8 cellular contexts compared by ENCODE assay signal in genomic region chr7:21428642-21428941, GRCh38. TPM values are rescaled to one million over a fixed set of nuclear protein-coding genes. Genes with fewer than 3 reads are reported as not detected.
DNase-seq lines count a peak whose midpoint lies in the region; ATAC-seq and TF ChIP-seq lines count a peak whose summit lies in the region.

No MANE protein-coding gene starts in this region.

- H3K4me3 Mint-ChIP-seq in Calu3 (ENCODE audit: low read depth, unreplicated experiment) = peak overlapping the region; percentile 99

- no peak for TF ChIP-seq CTCF in Calu3 (IDR thresholded peaks at IDR 0.05; ENCODE audit: unreplicated experiment)
- no peak for TF ChIP-seq CTCF in RWPE2 (IDR thresholded peaks at IDR 0.05; ENCODE audit: poor library complexity, severe bottlenecking)
- no peak for TF ChIP-seq CTCF in esophagus muscularis mucosa (IDR thresholded peaks at IDR 0.05)

- H3K4me2 ChIP-seq in trophoblast cell (ENCODE audit: low read length) = peak overlapping the region; percentile 59

- H4K91ac ChIP-seq in trophoblast cell (ENCODE audit: low read depth, low read length) = no peak overlapping the region

- H2BK120ac ChIP-seq in trophoblast cell (ENCODE audit: insufficient read depth, low read length, poor library complexity) = no peak overlapping the region

- H3K4ac ChIP-seq in trophoblast cell (ENCODE audit: low read depth, low read length) = no peak overlapping the region

- H3K18ac ChIP-seq in trophoblast cell (ENCODE audit: low read length) = no peak overlapping the region

- peaks cover 30% of the 10 kb centered on the region for H3K4me1 Mint-ChIP-seq in Calu3 (ENCODE audit: low read depth, unreplicated experiment)

- no peaks in the 10 kb centered on the region for H3K27me3 ChIP-seq in RWPE2 (ENCODE audit: insufficient read depth, poor library complexity, severe bottlenecking)
- H3K27me3 ChIP-seq in esophagus muscularis mucosa = no peaks in the 10 kb centered on the region
- H3K27me3 ChIP-seq in trophoblast cell (ENCODE audit: insufficient read depth, low read length) = no peaks in the 10 kb centered on the region

- peak overlapping the region; percentile 87 for H3K27ac Mint-ChIP-seq in Calu3 (ENCODE audit: unreplicated experiment)

- H3K9me3 ChIP-seq in RWPE2 (ENCODE audit: severe bottlenecking) (no peaks in the 10 kb centered on the region), esophagus muscularis mucosa (no peaks in the 10 kb centered on the region), trophoblast cell (ENCODE audit: insufficient read depth, low read depth, low read length) (no peaks in the 10 kb centered on the region)

- peak overlapping the region; percentile 30 for H2AFZ ChIP-seq in trophoblast cell (ENCODE audit: insufficient read depth, low read length, poor library complexity)

- H3K9ac ChIP-seq in trophoblast cell (ENCODE audit: low read length) = no peak overlapping the region

- H3K79me2 ChIP-seq in trophoblast cell (ENCODE audit: control insufficient read depth, insufficient read depth, low read length, poor library complexity) = peaks cover 3% of the 10 kb centered on the region

- no peak for TF ChIP-seq EP300 in esophagus muscularis mucosa (IDR thresholded peaks at IDR 0.05)

- no peak overlapping the region for H3K14ac ChIP-seq in trophoblast cell (ENCODE audit: low read length)

- H2BK5ac ChIP-seq in trophoblast cell (ENCODE audit: low read depth, low read length, poor library complexity) = no peak overlapping the region

- H4K8ac ChIP-seq in trophoblast cell (ENCODE audit: low read depth, low read length) = no peak overlapping the region

- no peak overlapping the region for H4K12ac ChIP-seq in trophoblast cell (ENCODE audit: low read depth, low read length)

- no peak overlapping the region for H2AK5ac ChIP-seq in trophoblast cell (ENCODE audit: low read length)

- H3K36me3 Mint-ChIP-seq in Calu3 (ENCODE audit: insufficient read depth, unreplicated experiment) = peaks cover 29% of the 10 kb centered on the region

- H3K36me3 ChIP-seq in RWPE2 (ENCODE audit: low read depth) (no peaks in the 10 kb centered on the region), esophagus muscularis mucosa (peaks cover 0 to 8% (median 0%) of the 10 kb centered on the region in 4 donors), trophoblast cell (ENCODE audit: control insufficient read depth in 1 of 2, insufficient read depth in 2 of 2, low read length in 2 of 2) (peaks cover 0 to 3% of the 10 kb centered on the region in 2 experiments)

- no peaks in the 10 kb centered on the region for H3K9me3 Mint-ChIP-seq in Calu3 (ENCODE audit: low read depth, unreplicated experiment)

- H3K23ac ChIP-seq in trophoblast cell (ENCODE audit: low read length) = no peak overlapping the region

- intact Hi-C loops in Calu3 (cut with micrococcal nuclease; ENCODE audit: unreplicated experiment) = loop anchor here (5.0 kb wide), 3 partner anchors 74 to 1644 kb away; no protein-coding TSS in a partner anchor
- intact Hi-C loops in esophagus muscularis mucosa (cut with DNase I) = no loop called here

- H2BK12ac ChIP-seq in trophoblast cell (ENCODE audit: low read length) = no peak overlapping the region

- BruUV-seq in Calu3 (replicated peaks; lab: Mats Ljungman, UMichigan) = no TSS peak

- ATAC-seq in RWPE2 (ENCODE audit: low read depth) = no peak

- CTCF ChIA-PET in Calu3 (lab: Charles Lee) = interaction anchor here (0.6 kb wide), 1 partner anchor 14 kb away, joined by 3 read pairs; no protein-coding TSS in a partner anchor

- no peak for TF ChIP-seq POLR2A in esophagus muscularis mucosa (IDR thresholded peaks at IDR 0.05; ENCODE audit: low read depth)

- DNase-seq in Calu3 (no peak), RWPE2 (ENCODE audit: low spot score) (no peak), esophagus muscularis mucosa (ENCODE audit: extremely low spot score) (no peak), trophoblast cell (no peak), inferior parietal cortex (ENCODE audit: extremely low spot score) (no peak), HPDE6-E6E7 (ENCODE audit: extremely low spot score) (no peak), DMS79 treated with DMSO at 0.1 percent for 48 hours (lab: John Stamatoyannopoulos, UW) (no peak)
- DNase-seq in effector CD4-positive, alpha-beta T cell = no peak

- peaks cover 21% of the 10 kb centered on the region for H3K4me1 ChIP-seq in RWPE2 (ENCODE audit: insufficient read depth, poor library complexity, severe bottlenecking)
- H3K4me1 ChIP-seq in esophagus muscularis mucosa = peaks cover 44 to 57% (median 54%) of the 10 kb centered on the region in 4 donors
- peaks cover 3 to 5% of the 10 kb centered on the region in 2 experiments for H3K4me1 ChIP-seq in trophoblast cell (ENCODE audit: control insufficient read depth in 1 of 2, insufficient read depth in 2 of 2, low read length in 2 of 2)

- peak overlapping the region; percentile 73 for H3K27ac ChIP-seq in RWPE2 (ENCODE audit: poor library complexity, severe bottlenecking)
- H3K27ac ChIP-seq in esophagus muscularis mucosa (replicated peaks in 1 of 4) = peak overlapping the region; percentile 98 to 100 (median 99)
- peak overlapping the region; percentile 67 for H3K27ac ChIP-seq in trophoblast cell (ENCODE audit: low read depth, low read length)

- H3K79me1 ChIP-seq in trophoblast cell (ENCODE audit: low read length) = peaks cover 3% of the 10 kb centered on the region

- H3K4me3 ChIP-seq in RWPE2 (ENCODE audit: severe bottlenecking) (peak overlapping the region; percentile 90), esophagus muscularis mucosa (peak overlapping the region; percentile 81 to 88 (median 85)), trophoblast cell (ENCODE audit: low read depth, low read length) (peak overlapping the region; percentile 78)

- WGBS in esophagus muscularis mucosa = 1% methylated on average over 6 of the region's 6 CpGs
- no CpG with 5 or more reads among the region's 6 CpGs for WGBS in trophoblast cell (ENCODE audit: extremely low coverage, insufficient coverage, insufficient read length)

- H3K27me3 Mint-ChIP-seq in Calu3 (ENCODE audit: unreplicated experiment) = no peaks in the 10 kb centered on the region

RNA-seq across cellular contexts. Expression of gene SP4, which starts 0.7 kb away (rescaled TPM):
- 15.8 and 15.9 TPM in 2 replicates for total RNA-seq in Calu3 (2022)
- 10 to 100 TPM in 2 of 4 donors, 1 to 10 TPM in 2; 8.0 to 44.9 (median 14.0) TPM for total RNA-seq in esophagus muscularis mucosa
- polyA plus RNA-seq in trophoblast cell (2013) = 1.4 and 1.9 TPM in 2 replicates
